ENCODE assay signal across 22 cellular contexts in genomic region chr7:33487998-33488682, GRCh38.
DNase-seq lines count a peak whose midpoint lies in the region; ATAC-seq, FAIRE-seq and TF ChIP-seq lines count a peak whose summit lies in the region.
"Had no signal": no experiment of that assay in that cellular context is flagged by ENCODE, and none has a peak within 500 bp of the region (broad histone marks: within the 10 kb centered on the region; RNA-seq: fewer than 3 reads in every experiment).

No MANE protein-coding gene starts in this region.

- H3K9me3 ChIP-seq in GM12878 (replicated peaks; ENCODE audit: control insufficient read depth, insufficient read depth, low read length), result no peaks in the 10 kb centered on the region; the same call in 2 of the 3 replicates
- H3K9me3 ChIP-seq: tibial nerve had no signal

- no peaks in the 10 kb centered on the region for H3K36me3 ChIP-seq in GM12878 (ENCODE audit: control insufficient read depth in 2 of 2, insufficient read depth in 2 of 2, low read length in 1 of 2)
- H3K36me3 ChIP-seq: neural progenitor cell, tibial nerve had no signal

- peaks cover 6% of the 10 kb centered on the region; the same call in 1 of the 2 replicates for H3K4me1 ChIP-seq in GM12878 (ENCODE audit: control insufficient read depth, insufficient read depth, low read length)

- H3K4me2 ChIP-seq in GM12878 (ENCODE audit: control insufficient read depth, insufficient read depth), result no peak overlapping the region
- H3K4me2 ChIP-seq: KMS-11, neural progenitor cell had no signal

- no peak overlapping the region for H3K27ac ChIP-seq in GM12878 (ENCODE audit: control insufficient read depth, insufficient read depth)
- H3K27ac ChIP-seq: KMS-11, neural progenitor cell, tibial nerve had no signal

- H4K20me1 ChIP-seq in GM12878 (ENCODE audit: control insufficient read depth, insufficient read depth), result no peaks in the 10 kb centered on the region

- intact Hi-C loops in GM12878 (cut with micrococcal nuclease; ENCODE audit: unreplicated experiment), result no loop called here

- no peak for TF ChIP-seq CTCF in GM12878 (IDR thresholded peaks at IDR 0.05 in 2 of 3, conservative IDR thresholded peaks at IDR 0.05 in 1 of 3; ENCODE audit: control insufficient read depth in 2 of 3, extremely low read depth in 1 of 3, insufficient read depth in 1 of 3, low read depth in 3 of 3, low read length in 3 of 3)

- no peaks in the 10 kb centered on the region for H3K79me2 ChIP-seq in GM12878 (ENCODE audit: control insufficient read depth, insufficient read depth, low read length)

- H3K27me3 ChIP-seq in GM12878 (replicated peaks in 1 of 2; ENCODE audit: control insufficient read depth in 2 of 2, insufficient read depth in 2 of 2, low read length in 1 of 2), result no peaks in the 10 kb centered on the region
- H3K27me3 ChIP-seq: neural progenitor cell, tibial nerve had no signal

- SMC1A ChIA-PET in GM12878 (lab: Charles Lee; ENCODE audit: uncharacterized antibody, unreplicated experiment), result interaction anchor here (1.0 to 2.4 kb wide), 11 partner anchors 9 to 183 kb away, joined by 3 to 12 read pairs (median 6); no protein-coding TSS in a partner anchor

- H3K9ac ChIP-seq in GM12878 (ENCODE audit: control insufficient read depth, insufficient read depth, low read length), result no peak overlapping the region
- H3K9ac ChIP-seq: KMS-11, neural progenitor cell had no signal

- TF ChIP-seq POLR2A in GM12878 (IDR thresholded peaks at IDR 0.05; ENCODE audit: low read depth, low read length), result no peak

- POLR2A ChIA-PET in GM12878 (lab: Charles Lee), result no interaction called here

- no TSS peak for BruUV-seq in GM12878 (replicated peaks; lab: Mats Ljungman, UMichigan)

- no peak overlapping the region for H3K4me3 ChIP-seq in GM12878
- H3K4me3 ChIP-seq: neural progenitor cell, tibial nerve had no signal

- RAD21 ChIA-PET in GM12878 (lab: Charles Lee; ENCODE audit: unreplicated experiment), result interaction anchor here (0.6 to 3.4 kb wide), 4 partner anchors 10 to 304 kb away, joined by 3 to 15 read pairs (median 4); no protein-coding TSS in a partner anchor

- TF ChIP-seq RAD21 in GM12878 (IDR thresholded peaks at IDR 0.05; ENCODE audit: insufficient read depth, low read depth, low read length), result no peak

- TF ChIP-seq EP300 in GM12878 (IDR thresholded peaks at IDR 0.05; ENCODE audit: borderline replicate concordance in 1 of 2, control insufficient read depth in 1 of 2, low read depth in 2 of 2, low read length in 2 of 2), result peak in 1 of 2 experiments; percentile 55; a peak in 1 of 4 replicates

- DNase-seq in GM12878 (ENCODE audit: low read depth, low spot score), result no peak
- DNase-seq in NCI-H128 (lab: John Stamatoyannopoulos, UW; ENCODE audit: unreplicated experiment), result no peak
- no peak for DNase-seq in T-helper 9 cell
- no peak for DNase-seq in NCI-H1092 (lab: John Stamatoyannopoulos, UW)
- DNase-seq: activated CD8-positive, alpha-beta T cell treated with anti-CD3 and anti-CD28 coated beads for 36 hours; anterior cingulate cortex; CD4-positive, CD25-positive, alpha-beta regulatory T cell; HFFc6; mesendoderm; NCI-H2029; NCI-H748 treated with DMSO at 0.1 percent for 48 hours; right cardiac atrium; T1000 had no signal

- no peak for FAIRE-seq in GM12878 (lab: Jason Lieb, UNC)
- FAIRE-seq: colon, endothelial cell of umbilical vein had no signal

- H2AFZ ChIP-seq in GM12878 (ENCODE audit: control insufficient read depth, low read depth, low read length), result no peak overlapping the region
- H2AFZ ChIP-seq: neural progenitor cell had no signal

- ATAC-seq in GM18867 (IDR thresholded peaks at IDR 0.05; ENCODE audit: unreplicated experiment) (peak; percentile 75), GM21576 (IDR thresholded peaks at IDR 0.05; ENCODE audit: unreplicated experiment) (peak; percentile 84), HG03432 (IDR thresholded peaks at IDR 0.05; ENCODE audit: unreplicated experiment) (peak; percentile 77), GM12878 (peak; percentile 92)
- ATAC-seq: activated CD8-positive, alpha-beta T cell treated with anti-CD3 and anti-CD28 coated beads for 36 hours; right cardiac atrium; Right ventricle myocardium inferior had no signal

- in situ Hi-C loops in GM12878 (cut with MboI), result no loop called here

- CTCF ChIA-PET in GM12878 (lab: Yijun Ruan, JAX), result interaction anchor here (1.0 to 3.3 kb wide), 6 partner anchors 9 to 228 kb away, joined by 3 to 13 read pairs (median 4); no protein-coding TSS in a partner anchor

TF ChIP-seq in GM12878, 131 proteins besides CTCF, POLR2A, EP300 and RAD21 (continues in another document):
- no peak for TF ChIP-seq ZZZ3 (IDR thresholded peaks at IDR 0.05; ENCODE audit: control insufficient read depth, insufficient read length, low read depth)
- TF ChIP-seq ELK1 (IDR thresholded peaks at IDR 0.05; ENCODE audit: low read depth, low read length), result no peak
- no peak for TF ChIP-seq E2F4 (IDR thresholded peaks at IDR 0.05; ENCODE audit: low read depth, low read length)
- TF ChIP-seq BMI1 (IDR thresholded peaks at IDR 0.05; ENCODE audit: borderline replicate concordance), result no peak
- TF ChIP-seq NFIC (IDR thresholded peaks at IDR 0.05; ENCODE audit: low read depth, low read length), result no peak
- no peak for TF ChIP-seq YY1 (IDR thresholded peaks at IDR 0.05; ENCODE audit: low read depth, low read length)
- no peak for TF ChIP-seq SMAD1 (IDR thresholded peaks at IDR 0.05; ENCODE audit: low read depth, partially characterized antibody)
- TF ChIP-seq MTA2 (IDR thresholded peaks at IDR 0.05; ENCODE audit: low read depth), result peak; percentile 46; the same call in 1 of the 2 replicates
- no peak for TF ChIP-seq FOS (IDR thresholded peaks at IDR 0.05; ENCODE audit: borderline replicate concordance, extremely low read depth, insufficient read length)
- no peak for TF ChIP-seq E2F8 (IDR thresholded peaks at IDR 0.05; ENCODE audit: low read depth, partially characterized antibody)
- peak; percentile 57 for TF ChIP-seq IKZF1 (conservative IDR thresholded peaks at IDR 0.05)
- TF ChIP-seq SPI1 (IDR thresholded peaks at IDR 0.05; ENCODE audit: borderline replicate concordance, insufficient read depth, low read depth, low read length), result peak; percentile 94
- peak; percentile 72; the same call in 1 of the 2 replicates for TF ChIP-seq PKNOX1 (IDR thresholded peaks at IDR 0.05)
- TF ChIP-seq ZNF622 (IDR thresholded peaks at IDR 0.05), result no peak
- TF ChIP-seq ASH2L (IDR thresholded peaks at IDR 0.05; ENCODE audit: borderline replicate concordance, low read depth), result no peak
- TF ChIP-seq STAT3 (IDR thresholded peaks at IDR 0.05; ENCODE audit: low read depth, low read length), result no peak
- TF ChIP-seq SREBF1 (IDR thresholded peaks at IDR 0.05; ENCODE audit: low read length), result no peak
- TF ChIP-seq STAT1 (conservative IDR thresholded peaks at IDR 0.05), result no peak
- TF ChIP-seq TBL1XR1 (IDR thresholded peaks at IDR 0.05; ENCODE audit: low read depth, low read length), result no peak
- peak; percentile 45; the same call in 1 of the 2 replicates for TF ChIP-seq DPF2 (IDR thresholded peaks at IDR 0.05)
